Comparison of ENCODE assay signal across 8 cellular contexts in the genomic region with DNA sequence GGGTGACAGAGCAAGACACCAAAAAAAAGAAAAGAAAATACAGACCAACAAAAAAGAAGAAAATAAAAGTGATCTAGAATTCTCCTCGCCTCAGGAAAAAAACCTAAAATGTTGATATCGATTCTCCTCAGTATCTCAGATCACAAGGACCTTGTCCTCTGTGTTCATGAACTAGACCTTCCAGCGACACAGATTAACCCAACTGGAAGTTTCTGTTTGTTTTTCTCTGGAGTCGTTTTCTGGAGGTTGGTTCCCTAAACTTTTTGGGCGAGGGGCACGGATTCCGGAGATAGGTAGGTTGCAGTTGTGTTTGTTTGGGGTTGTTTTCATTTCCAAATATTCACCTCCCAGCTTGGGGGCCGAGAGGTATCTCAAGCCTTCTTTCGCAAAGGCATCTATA. TPM values are rescaled to one million over a fixed set of nuclear protein-coding genes. Genes with fewer than 3 reads are reported as not detected.
DNase-seq lines count a peak whose midpoint lies in the region; ATAC-seq and TF ChIP-seq lines count a peak whose summit lies in the region.

No MANE protein-coding gene starts in this region.

- H3K27me3 ChIP-seq in left ventricle myocardium inferior (ENCODE audit: low read depth), result no peaks in the 10 kb centered on the region
- H3K27me3 ChIP-seq in breast epithelium, result no peaks in the 10 kb centered on the region

- DNase-seq in left ventricle myocardium inferior (no peak), cardiac septum (ENCODE audit: low spot score) (no peak), breast epithelium (ENCODE audit: low spot score in 2 of 2) (no peak), myocyte (ENCODE audit: low read depth) (peak; percentile 2), GM10266 (ENCODE audit: extremely low spot score) (no peak), NCI-H82 treated with DMSO at 0.1 percent for 48 hours (lab: John Stamatoyannopoulos, UW; ENCODE audit: unreplicated experiment) (no peak)

- TF ChIP-seq CTCF in left ventricle myocardium inferior (IDR thresholded peaks at IDR 0.05; ENCODE audit: borderline replicate concordance) (no peak), breast epithelium (IDR thresholded peaks at IDR 0.05) (no peak), GM10266 (IDR thresholded peaks at IDR 0.05; ENCODE audit: control insufficient read depth, insufficient read depth, low read depth, missing control alignments) (no peak)

- no peak overlapping the region for H3K27ac ChIP-seq in left ventricle myocardium inferior (replicated peaks)
- no peak overlapping the region for H3K27ac ChIP-seq in breast epithelium

- intact Hi-C loops in left ventricle myocardium inferior (cut with micrococcal nuclease), result no loop called here
- intact Hi-C loops in cardiac septum (cut with DNase I), result loop anchor here (2.0 to 10.0 kb wide), 2 partner anchors 47 to 359 kb away; a partner anchor contains a TSS
- intact Hi-C loops in breast epithelium (cut with DNase I; ENCODE audit: low total_unique reads), result no loop called here

- H3K9me3 ChIP-seq in left ventricle myocardium inferior (replicated peaks) (no peaks in the 10 kb centered on the region), breast epithelium (no peaks in the 10 kb centered on the region)

- TF ChIP-seq POLR2A in breast epithelium (IDR thresholded peaks at IDR 0.05), result no peak

- H3K4me3 ChIP-seq in left ventricle myocardium inferior (peak overlapping the region; percentile 82), breast epithelium (peak overlapping the region; percentile 94 to 95 (median 94))

- H3K4me1 ChIP-seq in left ventricle myocardium inferior (peaks cover 20% of the 10 kb centered on the region), breast epithelium (no peaks in the 10 kb centered on the region)

- peaks cover 12% of the 10 kb centered on the region for H3K36me3 ChIP-seq in left ventricle myocardium inferior
- H3K36me3 ChIP-seq in breast epithelium, result no peaks in the 10 kb centered on the region

- ATAC-seq in HG02610 (IDR thresholded peaks at IDR 0.05; ENCODE audit: unreplicated experiment) (no peak), HG03175 (IDR thresholded peaks at IDR 0.05; ENCODE audit: unreplicated experiment) (no peak)

RNA-seq across cellular contexts. Expression of a gene that starts 0.6 kb away (rescaled TPM):
- total RNA-seq in left ventricle myocardium inferior (4.4 TPM), cardiac septum (2.6 TPM), breast epithelium (10 to 100 TPM in 2 of 3 donors, 1 to 10 TPM in 1; 9.3 to 19.3 (median 16.1) TPM), myocyte (7.1 and 8.2 TPM in 2 replicates)
- polyA plus RNA-seq in myocyte (2012), result 5.7 TPM

RNA-seq across cellular contexts. Expression of a gene that starts 45.0 kb away (rescaled TPM):
- total RNA-seq in left ventricle myocardium inferior, result 100 TPM
- total RNA-seq in cardiac septum, result 95.3 TPM
- total RNA-seq in breast epithelium, result 10 to 100 TPM; 26.2 to 51.4 (median 40.0) TPM
- 145 and 207 TPM in 2 replicates for total RNA-seq in myocyte
- 129 TPM for polyA plus RNA-seq in myocyte (2012)

RNA-seq across cellular contexts. Expression of a gene that starts 47.2 kb away (rescaled TPM):
- total RNA-seq in left ventricle myocardium inferior (not detected), cardiac septum (not detected), breast epithelium (1 to 10 TPM in 1 of 3 donors, under 1 TPM in 2; under 0.01 to 1.9 (median 0.33) TPM), myocyte (not detected in 2 replicates)
- polyA plus RNA-seq in myocyte (2012), result not detected
